Comparison of ENCODE assay signal across 9 cellular contexts in the genomic region with DNA sequence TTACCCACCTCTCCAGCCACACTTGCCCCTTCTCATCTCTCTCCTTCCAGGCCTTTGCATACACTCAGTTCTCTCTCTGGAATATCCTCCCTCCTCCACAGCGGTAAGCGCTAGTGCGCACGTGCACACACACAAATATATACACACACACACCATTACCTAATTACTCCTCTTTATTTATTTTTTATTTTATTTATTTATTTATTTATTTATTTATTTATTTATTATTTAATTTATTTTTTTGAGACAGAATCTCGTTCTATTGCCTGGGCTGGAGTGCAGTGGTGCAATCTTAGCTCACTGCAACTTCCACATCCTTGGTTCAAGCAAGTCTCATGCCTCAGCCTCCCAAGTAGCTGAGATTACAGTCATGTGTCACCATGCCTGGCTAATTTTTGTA. TPM values are rescaled to one million over a fixed set of nuclear protein-coding genes. Genes with fewer than 3 reads are reported as not detected.
"Had no signal": no experiment of that assay in that cellular context is flagged by ENCODE, and none has a peak within 500 bp of the region (broad histone marks: within the 10 kb centered on the region; RNA-seq: fewer than 3 reads in every experiment).

No MANE protein-coding gene starts in this region.

- H2AFZ ChIP-seq: GM23338 had no signal

- ATAC-seq: GM23338, HCT116 had no signal

- H3K4me3 ChIP-seq: GM23338, HAP-1 had no signal

- H3K4me3 Mint-ChIP-seq: GM23338, H9, HFFc6 had no signal

- H3K9me3 Mint-ChIP-seq: GM23338, H9, HFFc6 had no signal

- H3K9me3 ChIP-seq: HAP-1 had no signal

- H3K4me2 ChIP-seq: GM23338 had no signal

- H3K27ac Mint-ChIP-seq: GM23338, H9, HFFc6 had no signal

- DNase-seq: GOT3, H7, H9, HCEC 1CT, HFFc6 had no signal

RNA-seq across cellular contexts. Expression of a gene that starts 34.7 kb away (rescaled TPM):
- total RNA-seq: H4, H7 had no signal
